13 cellular contexts compared by ENCODE assay signal in the genomic region with DNA sequence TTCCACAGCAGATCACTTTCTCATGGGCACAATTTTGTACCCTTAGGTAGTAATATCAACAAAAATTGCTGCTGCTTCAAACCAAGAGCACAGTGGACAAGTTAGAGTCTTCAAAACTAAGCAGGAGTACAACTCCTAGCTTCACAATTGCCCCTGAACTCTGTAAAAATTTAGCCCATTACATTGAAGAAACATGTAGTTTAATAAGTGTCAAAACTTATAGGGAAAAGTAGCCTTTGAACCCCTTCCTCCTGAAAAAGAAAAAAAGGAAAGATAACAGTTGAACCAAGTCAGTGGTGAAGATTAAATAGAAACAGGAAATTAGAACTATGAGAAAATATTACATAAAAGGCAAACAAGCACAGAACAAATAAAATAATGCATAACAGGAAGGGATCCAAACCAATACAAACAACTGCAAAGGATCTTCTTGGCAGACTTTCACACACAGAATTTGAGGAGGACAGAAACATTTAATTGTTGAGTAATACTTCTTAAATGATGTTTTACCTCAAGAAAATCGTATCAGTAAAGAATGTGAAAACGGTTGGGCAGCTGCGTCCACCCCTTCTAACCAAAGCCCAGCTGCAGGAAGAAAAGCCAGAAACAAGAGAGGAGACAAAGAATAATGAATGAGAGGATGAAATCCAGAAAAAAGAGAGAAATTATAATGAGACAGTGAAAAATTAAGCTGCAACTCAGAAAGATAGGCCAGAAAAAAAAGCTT.
DNase-seq lines count a peak whose midpoint lies in the region; ATAC-seq and TF ChIP-seq lines count a peak whose summit lies in the region.
"Had no signal": no experiment of that assay in that cellular context is flagged by ENCODE, and none has a peak within 500 bp of the region (broad histone marks: within the 10 kb centered on the region; RNA-seq: fewer than 3 reads in every experiment).

No MANE protein-coding gene starts in this region.

- peaks cover 0 to 5% of the 10 kb centered on the region in 2 donors for H3K9me3 ChIP-seq in left lung

- peak overlapping the region in 1 of 2 donors; percentile 15 for H3K27ac ChIP-seq in left lung
- H3K27ac ChIP-seq: BLaER1 had no signal

- no peaks in the 10 kb centered on the region for H3K36me3 ChIP-seq in left lung
- H3K36me3 ChIP-seq: BLaER1, tibial nerve had no signal

- TF ChIP-seq CTCF in astrocyte of the spinal cord (IDR thresholded peaks at IDR 0.05; ENCODE audit: low read depth, low read length), result no peak
- no peak for TF ChIP-seq CTCF in left lung (IDR thresholded peaks at IDR 0.05)

- peaks cover 3 to 4% of the 10 kb centered on the region in 2 donors for H3K9me3 Mint-ChIP-seq in stimulated activated naive CD8-positive, alpha-beta T cell treated with anti-CD3 and anti-CD28 coated beads, Interleukin-15, amount 100 ng/mL, for 72 hours

- DNase-seq in left ventricle myocardium superior, result no peak
- DNase-seq in Right ventricle myocardium superior, result no peak
- DNase-seq in astrocyte of the spinal cord (ENCODE audit: low read depth, low spot score), result peak; percentile 89
- no peak for DNase-seq in left lung
- no peak for DNase-seq in stimulated activated naive CD8-positive, alpha-beta T cell treated with anti-CD3 and anti-CD28 coated beads, Interleukin-15, amount 100 ng/mL, for 72 hours
- no peak for DNase-seq in activated CD4-positive, alpha-beta T cell treated with anti-CD3 and anti-CD28 coated beads for 1 hour
- DNase-seq in SKM-1 (lab: John Stamatoyannopoulos, UW; ENCODE audit: unreplicated experiment), result no peak
- DNase-seq: amniotic stem cell, NCI-H748 treated with DMSO at 0.1 percent for 48 hours, T-helper 2 cell had no signal

- no peaks in the 10 kb centered on the region for H3K4me1 ChIP-seq in left lung
- H3K4me1 ChIP-seq: BLaER1 had no signal

- intact Hi-C loops in left ventricle myocardium superior (cut with micrococcal nuclease), result no loop called here
- intact Hi-C loops in Right ventricle myocardium superior (cut with DNase I), result no loop called here
- intact Hi-C loops in left lung (cut with DNase I), result no loop called here

- no peaks in the 10 kb centered on the region for H3K27me3 Mint-ChIP-seq in stimulated activated naive CD8-positive, alpha-beta T cell treated with anti-CD3 and anti-CD28 coated beads, Interleukin-15, amount 100 ng/mL, for 72 hours

- no peak overlapping the region for H3K4me3 ChIP-seq in astrocyte of the spinal cord (ENCODE audit: low read depth, low read length)
- no peak overlapping the region for H3K4me3 ChIP-seq in left lung
- H3K4me3 ChIP-seq: BLaER1, tibial nerve had no signal

- no peak overlapping the region for H3K27ac Mint-ChIP-seq in stimulated activated naive CD8-positive, alpha-beta T cell treated with anti-CD3 and anti-CD28 coated beads, Interleukin-15, amount 100 ng/mL, for 72 hours

- in situ Hi-C loops in astrocyte of the spinal cord (cut with HindIII; ENCODE audit: low sequenced_read_pairs), result no loop called here

- H3K27me3 ChIP-seq in left lung, result no peaks in the 10 kb centered on the region
- H3K27me3 ChIP-seq: BLaER1, tibial nerve had no signal

- ATAC-seq in left ventricle myocardium superior, result peak; percentile 19
- no peak for ATAC-seq in Right ventricle myocardium superior (ENCODE audit: poor library complexity)
- peak; percentile 23 for ATAC-seq in left lung
- no peak for ATAC-seq in stimulated activated naive CD8-positive, alpha-beta T cell treated with anti-CD3 and anti-CD28 coated beads, Interleukin-15, amount 100 ng/mL, for 72 hours
- no peak for ATAC-seq in GM21526 (IDR thresholded peaks at IDR 0.05; ENCODE audit: low FRiP score, unreplicated experiment)

- H3K4me1 Mint-ChIP-seq in stimulated activated naive CD8-positive, alpha-beta T cell treated with anti-CD3 and anti-CD28 coated beads, Interleukin-15, amount 100 ng/mL, for 72 hours, result no peaks in the 10 kb centered on the region

- no peak overlapping the region for H3K4me3 Mint-ChIP-seq in stimulated activated naive CD8-positive, alpha-beta T cell treated with anti-CD3 and anti-CD28 coated beads, Interleukin-15, amount 100 ng/mL, for 72 hours

Comparison
In these comparisons a context has a peak if more than half of its experiments do, and no peak if none do; other contexts are left out.
1. ATAC-seq: peak in left ventricle myocardium superior (single experiment) and left lung (single experiment); none in Right ventricle myocardium superior (single experiment), stimulated activated naive CD8-positive, alpha-beta T cell treated with anti-CD3 and anti-CD28 coated beads, Interleukin-15, amount 100 ng/mL, for 72 hours (single experiment) and GM21526 (single experiment).